1 cellular context compared by ENCODE assay signal in genomic region chr13:101703838-101704237, GRCh38.
TF ChIP-seq lines count a peak whose summit lies in the region.

No MANE protein-coding gene starts in this region.

TF ChIP-seq in SK-N-SH, 30 proteins besides CTCF, POLR2A, EP300 and RAD21 (continued from another document):
- TF ChIP-seq USF1 (IDR thresholded peaks at IDR 0.05; ENCODE audit: borderline replicate concordance, low read depth) (no peak), RFX5 (IDR thresholded peaks at IDR 0.05; ENCODE audit: low read length) (no peak)
